Comparison of ENCODE assay signal across 23 cellular contexts in the genomic region with DNA sequence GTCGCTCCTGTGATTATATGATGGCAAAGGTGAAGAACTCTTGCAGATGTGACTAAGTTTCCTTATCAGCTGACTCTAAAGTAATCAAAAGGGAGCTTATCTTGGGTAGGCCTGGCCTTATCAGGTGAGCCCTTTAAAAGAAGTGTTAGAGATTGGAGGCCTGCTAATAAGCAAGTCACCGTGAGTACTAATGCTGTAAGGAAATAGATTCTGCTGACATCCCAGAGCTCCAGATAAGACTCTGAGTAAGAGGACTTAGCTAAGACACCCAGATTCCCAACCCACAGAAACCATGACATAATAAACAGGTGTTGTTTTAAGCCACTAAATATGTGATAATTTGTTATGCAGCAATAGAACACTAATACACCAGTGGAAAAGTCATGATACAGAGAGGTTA.
DNase-seq lines count a peak whose midpoint lies in the region; ATAC-seq lines count a peak whose summit lies in the region.
"Had no signal": no experiment of that assay in that cellular context is flagged by ENCODE, and none has a peak within 500 bp of the region (broad histone marks: within the 10 kb centered on the region; RNA-seq: fewer than 3 reads in every experiment).

No MANE protein-coding gene starts in this region.

- no peak overlapping the region for H3K4me3 Mint-ChIP-seq in stimulated activated naive B cell treated with anti-CD40 and anti-IgM and Interleukin-4, amounts not matched to agents 10 μg/mL and 1 μg/mL and 100 μg/mL, for 72 hours
- H3K4me3 Mint-ChIP-seq: CD8-positive, alpha-beta memory T cell; IgD-negative memory B cell had no signal

- H3K9me3 Mint-ChIP-seq in stimulated activated naive B cell treated with anti-CD40 and anti-IgM and Interleukin-4, amounts not matched to agents 10 μg/mL and 1 μg/mL and 100 μg/mL, for 72 hours = peaks cover 0 to 2% of the 10 kb centered on the region in 2 donors
- H3K9me3 Mint-ChIP-seq: CD8-positive, alpha-beta memory T cell had no signal

- H3K27me3 Mint-ChIP-seq in stimulated activated naive B cell treated with anti-CD40 and anti-IgM and Interleukin-4, amounts not matched to agents 10 μg/mL and 1 μg/mL and 100 μg/mL, for 72 hours = peaks cover 6 to 13% of the 10 kb centered on the region in 2 donors

- H3K27ac Mint-ChIP-seq in stimulated activated naive B cell treated with anti-CD40 and anti-IgM and Interleukin-4, amounts not matched to agents 10 μg/mL and 1 μg/mL and 100 μg/mL, for 72 hours = no peak overlapping the region
- H3K27ac Mint-ChIP-seq: CD8-positive, alpha-beta memory T cell; IgD-negative memory B cell had no signal

- peak; percentile 60 for DNase-seq in NCI-H226
- DNase-seq in myocyte (ENCODE audit: low read depth) = peak; percentile 88
- no peak for DNase-seq in stimulated activated naive B cell treated with anti-CD40 and anti-IgM and Interleukin-4, amounts not matched to agents 10 μg/mL and 1 μg/mL and 100 μg/mL, for 72 hours
- no peak for DNase-seq in stimulated activated naive CD4-positive, alpha-beta T cell (lab: John Stamatoyannopoulos, UW)
- DNase-seq in HCEC 1CT = no peak
- DNase-seq: ACHN; C1 segment of cervical spinal cord; CD8-positive, alpha-beta memory T cell; DMS79; Kasumi-1; MM.1S; NCI-H1092; NCI-H146; NCI-H2029 treated with DMSO at 0.1 percent for 48 hours; NCI-H510A treated with DMSO at 0.1 percent for 48 hours; NCI-H774; OCI-M1; SHP77; SK-N-SH had no signal

- ATAC-seq in esophagus mucosa (peak; percentile 24), HG03196 (IDR thresholded peaks at IDR 0.05; ENCODE audit: unreplicated experiment) (no peak)
- ATAC-seq in stimulated activated naive B cell treated with anti-CD40 and anti-IgM and Interleukin-4, amounts not matched to agents 10 μg/mL and 1 μg/mL and 100 μg/mL, for 72 hours (replicated peaks) = no peak
- ATAC-seq: HCT116 had no signal

- no peaks in the 10 kb centered on the region for H3K4me1 Mint-ChIP-seq in stimulated activated naive B cell treated with anti-CD40 and anti-IgM and Interleukin-4, amounts not matched to agents 10 μg/mL and 1 μg/mL and 100 μg/mL, for 72 hours
- H3K4me1 Mint-ChIP-seq: CD8-positive, alpha-beta memory T cell had no signal

- H3K36me3 Mint-ChIP-seq in stimulated activated naive B cell treated with anti-CD40 and anti-IgM and Interleukin-4, amounts not matched to agents 10 μg/mL and 1 μg/mL and 100 μg/mL, for 72 hours = no peaks in the 10 kb centered on the region
- H3K36me3 Mint-ChIP-seq: CD8-positive, alpha-beta memory T cell had no signal

Comparison
In these comparisons a context has a peak if more than half of its experiments do, and no peak if none do; other contexts are left out.
1. DNase-seq: peak in NCI-H226 (single experiment) and myocyte (single experiment); none in stimulated activated naive B cell treated with anti-CD40 and anti-IgM and Interleukin-4, amounts not matched to agents 10 μg/mL and 1 μg/mL and 100 μg/mL, for 72 hours (single experiment), stimulated activated naive CD4-positive, alpha-beta T cell (0 of 6) and HCEC 1CT (single experiment).